8 cellular contexts compared by ENCODE assay signal in the genomic region with DNA sequence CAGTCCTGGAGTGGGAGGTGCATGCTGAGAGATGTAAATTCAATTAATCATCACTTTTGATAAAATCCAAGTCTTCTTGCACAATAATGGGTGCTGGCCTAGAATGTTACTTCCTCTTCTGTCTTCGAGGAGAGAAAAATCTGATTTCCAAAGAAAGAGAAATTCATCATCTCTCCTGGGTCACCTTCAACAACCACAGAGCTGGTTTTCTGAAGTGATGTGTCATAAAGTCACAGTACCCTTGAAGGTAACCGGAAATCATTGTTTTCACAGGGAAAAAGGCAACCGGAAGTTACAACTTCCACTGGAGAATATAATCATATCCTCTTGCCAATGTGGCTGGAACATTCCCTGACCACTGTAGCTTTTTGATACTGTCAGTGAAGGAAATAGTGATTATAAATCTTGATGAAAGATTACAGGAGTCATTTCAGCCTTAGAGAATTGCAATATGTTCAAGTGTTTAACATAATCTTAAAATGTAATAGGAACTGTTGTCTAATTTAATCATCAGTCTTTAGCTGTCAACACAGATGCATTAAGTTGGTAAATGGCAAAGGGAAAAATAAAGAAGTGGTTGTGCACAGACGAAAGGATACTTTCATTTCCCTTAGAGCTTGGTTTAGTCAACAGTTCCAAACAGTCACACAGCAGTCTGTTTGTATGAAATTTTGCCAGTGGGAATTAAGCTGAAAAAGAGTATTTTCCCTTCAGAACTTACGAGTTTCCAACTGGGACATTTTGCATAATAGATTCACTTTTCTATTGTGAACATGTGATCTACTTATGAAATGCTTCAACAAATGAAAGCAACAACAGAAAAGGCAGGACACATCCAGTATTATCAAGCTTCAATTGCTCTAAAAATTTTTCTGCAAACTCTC.
DNase-seq lines count a peak whose midpoint lies in the region; FAIRE-seq and TF ChIP-seq lines count a peak whose summit lies in the region.

No MANE protein-coding gene starts in this region.

- TF ChIP-seq CTCF in astrocyte of the spinal cord (IDR thresholded peaks at IDR 0.05; ENCODE audit: low read depth, low read length) (no peak), tibial artery (IDR thresholded peaks at IDR 0.05) (no peak), Caco-2 (IDR thresholded peaks at IDR 0.05; ENCODE audit: insufficient read depth in 1 of 2, low read depth in 1 of 2, low read length in 1 of 2, severe bottlenecking in 1 of 2, unreplicated experiment in 1 of 2) (no peak)

- H3K27ac ChIP-seq in KOPT-K1 (ENCODE audit: low read depth, low read length, poor library complexity, severe bottlenecking) (peak overlapping the region; percentile 54), layer of hippocampus (ENCODE audit: low read depth, low read length) (peak overlapping the region; percentile 60), tibial artery (peak overlapping the region; percentile 66 to 69)

- in situ Hi-C loops in astrocyte of the spinal cord (cut with HindIII; ENCODE audit: low sequenced_read_pairs), result no loop called here

- H3K36me3 Mint-ChIP-seq in Caco-2 (ENCODE audit: insufficient read depth, unreplicated experiment), result no peaks in the 10 kb centered on the region

- H3K27me3 Mint-ChIP-seq in Caco-2 (ENCODE audit: insufficient read depth, unreplicated experiment), result peaks cover 3% of the 10 kb centered on the region

- H3K36me3 ChIP-seq in KOPT-K1 (ENCODE audit: insufficient read depth, low read length), result no peaks in the 10 kb centered on the region
- no peaks in the 10 kb centered on the region for H3K36me3 ChIP-seq in tibial artery
- no peaks in the 10 kb centered on the region for H3K36me3 ChIP-seq in Caco-2 (ENCODE audit: control insufficient read depth, insufficient read depth, low read length)

- peak; percentile 85 for FAIRE-seq in A204.1 (lab: Jason Lieb, UNC)

- H3K9me3 Mint-ChIP-seq in Caco-2 (ENCODE audit: unreplicated experiment), result no peaks in the 10 kb centered on the region

- CTCF ChIA-PET in Caco-2 (lab: Charles Lee), result no interaction called here

- H3K27me3 ChIP-seq in layer of hippocampus (ENCODE audit: control insufficient read depth, insufficient read depth, low read length), result no peaks in the 10 kb centered on the region
- no peaks in the 10 kb centered on the region for H3K27me3 ChIP-seq in tibial artery
- H3K27me3 ChIP-seq in Caco-2 (replicated peaks; ENCODE audit: control insufficient read depth, insufficient read depth, low read length), result no peaks in the 10 kb centered on the region

- H3K4me3 ChIP-seq in astrocyte of the spinal cord (ENCODE audit: low read depth, low read length) (no peak overlapping the region), tibial artery (no peak overlapping the region), Caco-2 (ENCODE audit: low read depth, low read length) (no peak overlapping the region)

- no peak overlapping the region for H3K4me3 Mint-ChIP-seq in Caco-2 (ENCODE audit: unreplicated experiment)

- DNase-seq in astrocyte of the spinal cord (ENCODE audit: low read depth, low spot score) (peak; percentile 31), tibial artery (no peak), islet precursor cell (no peak), Caco-2 (no peak), NCI-H748 (lab: John Stamatoyannopoulos, UW; ENCODE audit: unreplicated experiment) (no peak)

- POLR2A ChIA-PET in Caco-2 (lab: Charles Lee), result no interaction called here

- intact Hi-C loops in tibial artery (cut with DNase I; ENCODE audit: low total_unique reads) (no loop called here), Caco-2 (cut with micrococcal nuclease; ENCODE audit: unreplicated experiment) (no loop called here)

- BruUV-seq in Caco-2 (replicated peaks; lab: Mats Ljungman, UMichigan), result no TSS peak

- H3K4me1 Mint-ChIP-seq in Caco-2 (ENCODE audit: low read depth, unreplicated experiment), result peaks cover 7% of the 10 kb centered on the region

- H3K4me1 ChIP-seq in tibial artery, result peaks cover 4 to 42% (median 30%) of the 10 kb centered on the region in 4 donors
- 0 out of 2 replicates have a peak, but pooled peaks cover 4% of the 10 kb centered on the region for H3K4me1 ChIP-seq in Caco-2

- no peak overlapping the region for H3K27ac Mint-ChIP-seq in Caco-2 (ENCODE audit: unreplicated experiment)

- H3K9me3 ChIP-seq in KOPT-K1 (ENCODE audit: insufficient read depth, low read length, poor library complexity, severe bottlenecking) (no peaks in the 10 kb centered on the region), tibial artery (no peaks in the 10 kb centered on the region), Caco-2 (no peaks in the 10 kb centered on the region)
